Comparison of ENCODE assay signal across 9 cellular contexts in genomic region chr10:100878291-100878910, GRCh38. TPM values are rescaled to one million over a fixed set of nuclear protein-coding genes. Genes with fewer than 3 reads are reported as not detected.
DNase-seq lines count a peak whose midpoint lies in the region; ATAC-seq, FAIRE-seq and TF ChIP-seq lines count a peak whose summit lies in the region.
"Had no signal": no experiment of that assay in that cellular context is flagged by ENCODE, and none has a peak within 500 bp of the region (broad histone marks: within the 10 kb centered on the region; RNA-seq: fewer than 3 reads in every experiment).

No MANE protein-coding gene starts in this region.

- DNase-seq in BJ (ENCODE audit: low read depth): no peak
- no peak for DNase-seq in GM12892 (ENCODE audit: insufficient read length)
- DNase-seq in NCI-H2196 (lab: John Stamatoyannopoulos, UW; ENCODE audit: unreplicated experiment): peak; percentile 19
- DNase-seq in activated T-cell treated with anti-CD3 and anti-CD28 coated beads, Interleukin-2, amount 50 U/mL, for 24 hours: peak; percentile 46
- peak; percentile 83 for DNase-seq in glomerular visceral epithelial cell (ENCODE audit: extremely low spot score)
- DNase-seq in pons (ENCODE audit: low spot score): peak; percentile 89

- no peak for TF ChIP-seq POLR2A in GM12892 (IDR thresholded peaks at IDR 0.05; ENCODE audit: low read depth, low read length)

- peaks cover 14% of the 10 kb centered on the region for H3K27me3 Mint-ChIP-seq in activated T-cell treated with anti-CD3 and anti-CD28 coated beads, Interleukin-2, amount 50 U/mL, for 24 hours

- no peak overlapping the region for H3K27ac Mint-ChIP-seq in activated T-cell treated with anti-CD3 and anti-CD28 coated beads, Interleukin-2, amount 50 U/mL, for 24 hours

- POLR2A ChIA-PET in BJ (lab: Charles Lee): no interaction called here

- no peaks in the 10 kb centered on the region for H3K9me3 Mint-ChIP-seq in activated T-cell treated with anti-CD3 and anti-CD28 coated beads, Interleukin-2, amount 50 U/mL, for 24 hours

- H3K4me3 Mint-ChIP-seq in activated T-cell treated with anti-CD3 and anti-CD28 coated beads, Interleukin-2, amount 50 U/mL, for 24 hours: no peak overlapping the region

- TF ChIP-seq CTCF in BJ (IDR thresholded peaks at IDR 0.05; ENCODE audit: insufficient read depth, low read depth, low read length): peak; percentile 85

- no peaks in the 10 kb centered on the region for H3K36me3 ChIP-seq in BJ (ENCODE audit: control insufficient read depth, insufficient read depth, low read length)

- H3K4me3 ChIP-seq in BJ (ENCODE audit: low read depth, low read length): no peak overlapping the region
- H3K4me3 ChIP-seq: SK-N-MC had no signal

- FAIRE-seq in GM12892 (lab: Jason Lieb, UNC): peak; percentile 17

- ATAC-seq in HG02938 (IDR thresholded peaks at IDR 0.05; ENCODE audit: unreplicated experiment) (no peak), HG02884 (IDR thresholded peaks at IDR 0.05; ENCODE audit: unreplicated experiment) (no peak)

- H3K4me1 Mint-ChIP-seq in activated T-cell treated with anti-CD3 and anti-CD28 coated beads, Interleukin-2, amount 50 U/mL, for 24 hours (ENCODE audit: low read depth): no peaks in the 10 kb centered on the region

- CTCF ChIA-PET in BJ (lab: Yijun Ruan, JAX): interaction anchor here (0.6 to 2.3 kb wide), 45 partner anchors 8 to 592 kb away, joined by 3 to 18 read pairs (median 3); partner anchors contain the start of genes BLOC1S2, HIF1AN, PKD2L1 and SLF2

- no peaks in the 10 kb centered on the region for H3K36me3 Mint-ChIP-seq in activated T-cell treated with anti-CD3 and anti-CD28 coated beads, Interleukin-2, amount 50 U/mL, for 24 hours (ENCODE audit: low read depth)

- no peaks in the 10 kb centered on the region; the same call in 1 of the 2 replicates for H3K27me3 ChIP-seq in BJ (ENCODE audit: control insufficient read depth, insufficient read depth, low read length)

RNA-seq across cellular contexts. Expression of gene SLF2, which starts 34.4 kb away (rescaled TPM):
- 6.8 and 10.1 TPM in 2 replicates for polyA plus RNA-seq in BJ (2011; rRNA removed)
- polyA minus RNA-seq in BJ (2011; rRNA and poly(A)+ RNA removed): 10.2 and 10.9 TPM in 2 replicates
- 16.2 TPM for polyA plus RNA-seq in GM12892 (2012; ENCODE audit: missing spikeins)

Comparison
In these comparisons a context has a peak if more than half of its experiments do, and no peak if none do; other contexts are left out.
1. DNase-seq: peak in NCI-H2196 (single experiment), activated T-cell treated with anti-CD3 and anti-CD28 coated beads, Interleukin-2, amount 50 U/mL, for 24 hours (single experiment), glomerular visceral epithelial cell (single experiment) and pons (single experiment); none in BJ (single experiment) and GM12892 (single experiment).